Comparison of ENCODE assay signal across 10 cellular contexts in genomic region chr6:13406781-13407180, GRCh38.
DNase-seq lines count a peak whose midpoint lies in the region; ATAC-seq lines count a peak whose summit lies in the region.
"Had no signal": no experiment of that assay in that cellular context is flagged by ENCODE, and none has a peak within 500 bp of the region (broad histone marks: within the 10 kb centered on the region; RNA-seq: fewer than 3 reads in every experiment).

No MANE protein-coding gene starts in this region.

- ATAC-seq in Right ventricle myocardium inferior (peak; percentile 80), HG03175 (IDR thresholded peaks at IDR 0.05; ENCODE audit: unreplicated experiment) (no peak)

- H3K4me3 Mint-ChIP-seq in dendritic cell treated with granulocyte-macrophage colony-stimulating factor and Interleukin-4, amounts not matched to agents 40 ng/mL and 50 ng/mL, for 4 days, result no peak overlapping the region

- intact Hi-C loops in Right ventricle myocardium inferior (cut with DNase I) (loop anchor here (5.0 kb wide), 1 partner anchor 44 kb away; no protein-coding TSS in a partner anchor), cardiac septum (cut with DNase I) (loop anchor here (5.0 kb wide), 1 partner anchor 44 kb away; no protein-coding TSS in a partner anchor)
- intact Hi-C loops in dendritic cell treated with granulocyte-macrophage colony-stimulating factor and Interleukin-4, amounts not matched to agents 40 ng/mL and 50 ng/mL, for 4 days (cut with micrococcal nuclease), result no loop called here

- H3K4me1 Mint-ChIP-seq in dendritic cell treated with granulocyte-macrophage colony-stimulating factor and Interleukin-4, amounts not matched to agents 40 ng/mL and 50 ng/mL, for 4 days (ENCODE audit: low read depth), result peaks cover 77% of the 10 kb centered on the region

- no peaks in the 10 kb centered on the region for H3K9me3 Mint-ChIP-seq in dendritic cell treated with granulocyte-macrophage colony-stimulating factor and Interleukin-4, amounts not matched to agents 40 ng/mL and 50 ng/mL, for 4 days

- no peaks in the 10 kb centered on the region for H3K36me3 Mint-ChIP-seq in dendritic cell treated with granulocyte-macrophage colony-stimulating factor and Interleukin-4, amounts not matched to agents 40 ng/mL and 50 ng/mL, for 4 days (ENCODE audit: low read depth)

- DNase-seq in Right ventricle myocardium inferior (ENCODE audit: missing footprints) (no peak), cardiac septum (ENCODE audit: low spot score) (no peak), medulla oblongata (ENCODE audit: extremely low spot score) (peak; percentile 65), ureter (ENCODE audit: low spot score) (no peak), NCI-H2196 (lab: John Stamatoyannopoulos, UW; ENCODE audit: unreplicated experiment) (no peak), glomerular visceral epithelial cell (ENCODE audit: extremely low spot score) (no peak)
- DNase-seq: activated CD4-positive, alpha-beta T cell treated with anti-CD3 and anti-CD28 coated beads for 1 hour; NCI-H748 treated with DMSO at 0.1 percent for 48 hours had no signal

- no peaks in the 10 kb centered on the region for H3K27me3 Mint-ChIP-seq in dendritic cell treated with granulocyte-macrophage colony-stimulating factor and Interleukin-4, amounts not matched to agents 40 ng/mL and 50 ng/mL, for 4 days

- peak overlapping the region; percentile 30 for H3K27ac Mint-ChIP-seq in dendritic cell treated with granulocyte-macrophage colony-stimulating factor and Interleukin-4, amounts not matched to agents 40 ng/mL and 50 ng/mL, for 4 days
